In the genomic region with DNA sequence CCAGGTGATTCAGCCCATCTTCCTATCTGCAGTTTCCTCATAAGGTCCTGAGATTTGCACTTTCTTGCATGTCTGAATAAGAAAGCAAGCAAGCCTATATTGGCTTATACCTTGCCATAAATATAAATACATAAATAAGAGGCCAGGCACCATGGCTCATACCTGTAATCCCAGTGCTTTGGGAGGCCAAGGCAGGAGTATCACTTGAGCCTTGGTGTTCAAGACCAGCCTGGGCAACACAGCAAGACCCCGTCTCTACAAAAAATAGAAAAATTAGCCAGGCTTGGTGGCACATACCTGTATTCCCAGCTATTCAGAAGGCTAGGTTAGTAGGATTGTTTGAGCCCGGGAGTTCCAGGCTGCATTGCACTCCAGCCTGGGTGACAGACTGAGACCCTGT, we compare ENCODE assay signal across 11 cellular contexts. TPM values are rescaled to one million over a fixed set of nuclear protein-coding genes. Genes with fewer than 3 reads are reported as not detected.
"Had no signal": no experiment of that assay in that cellular context is flagged by ENCODE, and none has a peak within 500 bp of the region (broad histone marks: within the 10 kb centered on the region; RNA-seq: fewer than 3 reads in every experiment).

No MANE protein-coding gene starts in this region.

- H3K4me3 ChIP-seq: GM23338 had no signal

- H3K4me2 ChIP-seq: GM23338, KMS-11 had no signal

- DNase-seq: H9, HCEC 1CT, HFFc6, IMR-90, KBM-7 had no signal

- H3K4me3 Mint-ChIP-seq: GM23338, H9, HFFc6 had no signal

- H2AFZ ChIP-seq: GM23338 had no signal

- H3K9ac ChIP-seq: KMS-11 had no signal

- FAIRE-seq: H1, H54 had no signal

- ATAC-seq: GM23338 had no signal

- H3K27ac Mint-ChIP-seq: GM23338, H9, HFFc6 had no signal

- H3K27ac ChIP-seq: HL-60, KMS-11 had no signal

- H3K9me3 Mint-ChIP-seq: GM23338, H9, HFFc6 had no signal

RNA-seq across cellular contexts. Expression of gene WDR88, which starts 56.4 kb away (rescaled TPM):
- total RNA-seq: GM23338, H1, H9, HFFc6, HT1080, IMR-90 had no signal
- polyA plus RNA-seq: GM23338, H1, IMR-90 had no signal
